17 cellular contexts compared by ENCODE assay signal in genomic region chr2:8334866-8335325, GRCh38.
DNase-seq lines count a peak whose midpoint lies in the region; ATAC-seq and TF ChIP-seq lines count a peak whose summit lies in the region.
"Had no signal": no experiment of that assay in that cellular context is flagged by ENCODE, and none has a peak within 500 bp of the region (broad histone marks: within the 10 kb centered on the region; RNA-seq: fewer than 3 reads in every experiment).

No MANE protein-coding gene starts in this region.

- no peak for TF ChIP-seq EP300 in tibial nerve (IDR thresholded peaks at IDR 0.05)

- no peak overlapping the region for H3K27ac ChIP-seq in tibial nerve
- H3K27ac ChIP-seq: parathyroid adenoma, SJSA1 had no signal

- peak; percentile 40 for DNase-seq in GDM1 (lab: John Stamatoyannopoulos, UW)
- peak; percentile 49 for DNase-seq in SKM-1 treated with dmso at 0.1 percent for 144 hours (lab: John Stamatoyannopoulos, UW; ENCODE audit: unreplicated experiment)
- peak; percentile 20 for DNase-seq in foreskin melanocyte
- DNase-seq in osteocyte (ENCODE audit: extremely low spot score, unreplicated experiment), result peak; percentile 49
- DNase-seq in tibial nerve (ENCODE audit: low spot score in 2 of 2), result no peak
- no peak for DNase-seq in activated naive CD8-positive, alpha-beta T cell treated with anti-CD3 and anti-CD28 coated beads for 36 hours
- no peak for DNase-seq in mesenteric fat pad (ENCODE audit: low spot score)
- DNase-seq: activated naive CD4-positive, alpha-beta T cell treated with Interleukin-2 at 50 U/mL for 16 hours; AML-193; DMS79; Karpas-422; NCI-H2029; NK-92 treated with Interleukin-12 subunit alpha and Interleukin-12 subunit beta, amount 100 ng/mL, for 24 hours had no signal

- no peaks in the 10 kb centered on the region for H3K4me1 Mint-ChIP-seq in osteocyte (ENCODE audit: unreplicated experiment)
- peaks cover 11% of the 10 kb centered on the region for H3K4me1 Mint-ChIP-seq in activated naive CD8-positive, alpha-beta T cell treated with anti-CD3 and anti-CD28 coated beads for 36 hours

- H3K27me3 Mint-ChIP-seq in osteocyte (ENCODE audit: unreplicated experiment), result peaks cover 2% of the 10 kb centered on the region
- H3K27me3 Mint-ChIP-seq in activated naive CD8-positive, alpha-beta T cell treated with anti-CD3 and anti-CD28 coated beads for 36 hours, result no peaks in the 10 kb centered on the region

- TF ChIP-seq CTCF in osteocyte (IDR thresholded peaks at IDR 0.05) (no peak), tibial nerve (IDR thresholded peaks at IDR 0.05) (no peak)

- WGBS in tibial nerve, 2 donors, result 44 to 73% methylated on average over 11 to 12 of the region's 12 CpGs

- no peak overlapping the region for H3K27ac Mint-ChIP-seq in osteocyte (ENCODE audit: unreplicated experiment)
- H3K27ac Mint-ChIP-seq in activated naive CD8-positive, alpha-beta T cell treated with anti-CD3 and anti-CD28 coated beads for 36 hours, result no peak overlapping the region
- H3K27ac Mint-ChIP-seq: mesothelial cell of epicardium had no signal

- H3K4me1 ChIP-seq in tibial nerve, result peaks cover 0 to 4% (median 1%) of the 10 kb centered on the region in 4 donors
- H3K4me1 ChIP-seq: parathyroid adenoma, SJSA1 had no signal

- ATAC-seq in GM21526 (IDR thresholded peaks at IDR 0.05; ENCODE audit: low FRiP score, unreplicated experiment), result no peak

- no peak overlapping the region for H3K4me3 ChIP-seq in tibial nerve
- H3K4me3 ChIP-seq: SJSA1 had no signal

- H3K4me3 Mint-ChIP-seq in osteocyte (ENCODE audit: unreplicated experiment), result no peak overlapping the region
- no peak overlapping the region for H3K4me3 Mint-ChIP-seq in activated naive CD8-positive, alpha-beta T cell treated with anti-CD3 and anti-CD28 coated beads for 36 hours
- H3K4me3 Mint-ChIP-seq: mesothelial cell of epicardium had no signal

- no peak for TF ChIP-seq POLR2A in tibial nerve (IDR thresholded peaks at IDR 0.05)

- H3K36me3 Mint-ChIP-seq in osteocyte (ENCODE audit: unreplicated experiment), result no peaks in the 10 kb centered on the region
- no peaks in the 10 kb centered on the region for H3K36me3 Mint-ChIP-seq in activated naive CD8-positive, alpha-beta T cell treated with anti-CD3 and anti-CD28 coated beads for 36 hours
- H3K36me3 Mint-ChIP-seq: mesothelial cell of epicardium had no signal

- H3K27me3 ChIP-seq in tibial nerve, result no peaks in the 10 kb centered on the region
- H3K27me3 ChIP-seq: SJSA1 had no signal

- no peaks in the 10 kb centered on the region for H3K9me3 ChIP-seq in tibial nerve
- H3K9me3 ChIP-seq: SJSA1 had no signal

- no peaks in the 10 kb centered on the region for H3K36me3 ChIP-seq in tibial nerve
- H3K36me3 ChIP-seq: SJSA1 had no signal

- H3K9me3 Mint-ChIP-seq in osteocyte (ENCODE audit: unreplicated experiment), result peaks cover 4% of the 10 kb centered on the region
- H3K9me3 Mint-ChIP-seq in activated naive CD8-positive, alpha-beta T cell treated with anti-CD3 and anti-CD28 coated beads for 36 hours, result peaks cover 2% of the 10 kb centered on the region

Comparison
In these comparisons a context has a peak if more than half of its experiments do, and no peak if none do; other contexts are left out.
1. DNase-seq: peak in GDM1 (single experiment), SKM-1 treated with dmso at 0.1 percent for 144 hours (single experiment), foreskin melanocyte (single experiment) and osteocyte (single experiment); none in tibial nerve (0 of 2), activated naive CD8-positive, alpha-beta T cell treated with anti-CD3 and anti-CD28 coated beads for 36 hours (single experiment) and mesenteric fat pad (single experiment).